In genomic region chr11:122453586-122453985, GRCh38 we compare ENCODE assay signal across 17 cellular contexts.
"Had no signal": no experiment of that assay in that cellular context is flagged by ENCODE, and none has a peak within 500 bp of the region (broad histone marks: within the 10 kb centered on the region; RNA-seq: fewer than 3 reads in every experiment).

No MANE protein-coding gene starts in this region.

- H3K4me3 ChIP-seq: left lung, skin epidermis, stomach, thyroid gland, uterus had no signal

- H3K36me3 ChIP-seq: left lung, stomach, thyroid gland, uterus had no signal

- DNase-seq: activated CD4-positive, alpha-beta T cell treated with anti-CD3 and anti-CD28 coated beads, Interleukin-2, amount 10 ng/mL, durations not matched to agents 7 days and 5 days; activated naive CD4-positive, alpha-beta T cell treated with anti-CD3 and anti-CD28 coated beads for 36 hours; activated T-cell treated with anti-CD3 and anti-CD28 coated beads for 4 hours; dermis blood vessel endothelial cell; foreskin fibroblast; islet precursor cell; left lung; mesenchymal stem cell; nephron progenitor cell; stimulated activated CD4-positive, alpha-beta T cell treated with anti-CD3 and anti-CD28 coated beads, Interleukin-4, amount 100 ng/mL, for 4 hours; stomach; thyroid gland; uterus had no signal

- H3K27ac ChIP-seq: left lung, skin epidermis, stomach, thyroid gland, uterus had no signal

- H3K9me3 ChIP-seq: thyroid gland had no signal

- H3K4me1 ChIP-seq: left lung, stomach, thyroid gland, uterus had no signal

- H3K27me3 ChIP-seq: left lung, stomach, thyroid gland, uterus had no signal

- ATAC-seq: activated T-helper 17 cell treated with anti-CD3 and anti-CD28 coated beads, Interleukin-2, amount 50 U/mL, for 72 hours; esophagus mucosa; left lung; WTC11 had no signal
